14 cellular contexts compared by ENCODE assay signal in genomic region chr20:38731738-38732113, GRCh38. TPM values are rescaled to one million over a fixed set of nuclear protein-coding genes. Genes with fewer than 3 reads are reported as not detected.
DNase-seq lines count a peak whose midpoint lies in the region; ATAC-seq and TF ChIP-seq lines count a peak whose summit lies in the region.
"Had no signal": no experiment of that assay in that cellular context is flagged by ENCODE, and none has a peak within 500 bp of the region (broad histone marks: within the 10 kb centered on the region; RNA-seq: fewer than 3 reads in every experiment).

No MANE protein-coding gene starts in this region.

- no peaks in the 10 kb centered on the region for H3K36me3 ChIP-seq in KMS-11 (ENCODE audit: insufficient read depth)
- H3K36me3 ChIP-seq: MG63 had no signal

- TF ChIP-seq CTCF in KMS-11 (conservative IDR thresholded peaks at IDR 0.05; ENCODE audit: low read depth, low read length) (peak; percentile 37), chondrocyte (IDR thresholded peaks at IDR 0.05) (peak; percentile 70), progenitor cell of endocrine pancreas (IDR thresholded peaks at IDR 0.05; ENCODE audit: unreplicated experiment) (peak; percentile 29)

- no peak overlapping the region for H3K27ac ChIP-seq in KMS-11
- H3K27ac ChIP-seq: dorsolateral prefrontal cortex had no signal

- H3K27ac Mint-ChIP-seq in chondrocyte (ENCODE audit: unreplicated experiment) (no peak overlapping the region), progenitor cell of endocrine pancreas (no peak overlapping the region)
- H3K27ac Mint-ChIP-seq: nephron progenitor cell; stimulated activated naive CD8-positive, alpha-beta T cell treated with anti-CD3 and anti-CD28 coated beads, Interleukin-15, amount 100 ng/mL, for 72 hours had no signal

- H3K4me3 ChIP-seq in KMS-11 (IDR thresholded peaks at IDR 0.05; ENCODE audit: insufficient read depth, low read depth, low read length) = no peak overlapping the region

- H3K9me3 Mint-ChIP-seq in activated T-cell treated with anti-CD3 and anti-CD28 coated beads, Interleukin-2, amount 50 U/mL, for 4 hours = no peaks in the 10 kb centered on the region
- H3K9me3 Mint-ChIP-seq in chondrocyte (ENCODE audit: low read depth) (no peaks in the 10 kb centered on the region), progenitor cell of endocrine pancreas (ENCODE audit: low read depth) (no peaks in the 10 kb centered on the region)
- H3K9me3 Mint-ChIP-seq: stimulated activated naive CD8-positive, alpha-beta T cell treated with anti-CD3 and anti-CD28 coated beads, Interleukin-15, amount 100 ng/mL, for 72 hours had no signal

- H3K4me1 Mint-ChIP-seq in activated T-cell treated with anti-CD3 and anti-CD28 coated beads, Interleukin-2, amount 50 U/mL, for 4 hours (ENCODE audit: low read depth) = peaks cover 34% of the 10 kb centered on the region
- H3K4me1 Mint-ChIP-seq in chondrocyte (ENCODE audit: low read depth) (peaks cover 22% of the 10 kb centered on the region), progenitor cell of endocrine pancreas (ENCODE audit: low read depth) (peaks cover 6% of the 10 kb centered on the region)

- H2AFZ ChIP-seq in KMS-11 (ENCODE audit: low read depth) = peak overlapping the region; percentile 91; the same call in 1 of the 2 replicates

- DNase-seq in activated T-cell treated with anti-CD3 and anti-CD28 coated beads, Interleukin-2, amount 50 U/mL, for 4 hours = no peak
- DNase-seq in activated T-cell treated with anti-CD3 and anti-CD28 coated beads for 4 hours (no peak), chondrocyte (ENCODE audit: low spot score) (no peak), progenitor cell of endocrine pancreas (ENCODE audit: low spot score, unreplicated experiment) (no peak), GM19238 (ENCODE audit: insufficient read length, low spot score) (no peak), NCI-H748 (lab: John Stamatoyannopoulos, UW; ENCODE audit: unreplicated experiment) (no peak), NCI-H2081 treated with DMSO at 0.1 percent for 48 hours (lab: John Stamatoyannopoulos, UW) (no peak)

- H3K4me1 ChIP-seq in KMS-11 (ENCODE audit: low read depth, poor library complexity, severe bottlenecking) = no peaks in the 10 kb centered on the region

- no peaks in the 10 kb centered on the region for H3K79me2 ChIP-seq in KMS-11 (ENCODE audit: insufficient read depth, low read depth)

- peaks cover 97% of the 10 kb centered on the region for H3K27me3 Mint-ChIP-seq in activated T-cell treated with anti-CD3 and anti-CD28 coated beads, Interleukin-2, amount 50 U/mL, for 4 hours (ENCODE audit: low read depth)
- H3K27me3 Mint-ChIP-seq in chondrocyte (ENCODE audit: low read depth) (peaks cover 93% of the 10 kb centered on the region), progenitor cell of endocrine pancreas (peaks cover 99% of the 10 kb centered on the region)

- H3K27me3 ChIP-seq in KMS-11 (ENCODE audit: insufficient read depth, low read depth) = peaks cover 23% of the 10 kb centered on the region

- peak overlapping the region; percentile 73 for H3K4me3 Mint-ChIP-seq in activated T-cell treated with anti-CD3 and anti-CD28 coated beads, Interleukin-2, amount 50 U/mL, for 4 hours
- no peak overlapping the region for H3K4me3 Mint-ChIP-seq in chondrocyte (ENCODE audit: unreplicated experiment)
- H3K4me3 Mint-ChIP-seq in progenitor cell of endocrine pancreas (ENCODE audit: low read depth) = no peak overlapping the region

- no peak for ATAC-seq in activated T-cell treated with anti-CD3 and anti-CD28 coated beads, Interleukin-2, amount 50 U/mL, for 4 hours

- peak overlapping the region; percentile 53 for H3K4me2 ChIP-seq in KMS-11

- no peaks in the 10 kb centered on the region for H4K20me1 ChIP-seq in KMS-11 (ENCODE audit: insufficient read depth)

- no peak overlapping the region for H3K9ac ChIP-seq in KMS-11

- no peaks in the 10 kb centered on the region for H3K36me3 Mint-ChIP-seq in activated T-cell treated with anti-CD3 and anti-CD28 coated beads, Interleukin-2, amount 50 U/mL, for 4 hours (ENCODE audit: insufficient read depth)
- peaks cover 7% of the 10 kb centered on the region for H3K36me3 Mint-ChIP-seq in chondrocyte (ENCODE audit: low read depth)
- no peaks in the 10 kb centered on the region for H3K36me3 Mint-ChIP-seq in progenitor cell of endocrine pancreas (ENCODE audit: insufficient read depth)

RNA-seq across cellular contexts. Expression of gene SLC32A1, which starts 7.4 kb away (rescaled TPM):
- not detected for total RNA-seq in activated T-cell treated with anti-CD3 and anti-CD28 coated beads, Interleukin-2, amount 50 U/mL, for 4 hours
- total RNA-seq in chondrocyte (not detected in 3 replicates), progenitor cell of endocrine pancreas (not detected in 2 replicates)
- total RNA-seq: fibroblast of lung, left ventricle myocardium superior had no signal

RNA-seq across cellular contexts. Expression of gene ACTR5, which starts 16.5 kb away (rescaled TPM):
- 10 to 100 TPM; 20.1 to 23.0 (median 21.1) TPM for total RNA-seq in activated T-cell treated with anti-CD3 and anti-CD28 coated beads, Interleukin-2, amount 50 U/mL, for 4 hours
- total RNA-seq in chondrocyte (4.1 to 5.2 TPM (median 4.9 TPM) in 3 replicates), progenitor cell of endocrine pancreas (9.8 and 10.3 TPM in 2 replicates)
